In genomic region chr11:3057069-3057963, GRCh38 we compare ENCODE assay signal across 8 cellular contexts. TPM values are rescaled to one million over a fixed set of nuclear protein-coding genes. Genes with fewer than 3 reads are reported as not detected.
DNase-seq lines count a peak whose midpoint lies in the region; TF ChIP-seq lines count a peak whose summit lies in the region.

Gene CARS1, minus strand, starts transcription at chr11:3057423. Its CDS starts 56 bp downstream, at chr11:3057367.

- peaks cover 8% of the 10 kb centered on the region for H3K4me1 ChIP-seq in endodermal cell (ENCODE audit: control insufficient read depth, insufficient read depth, low read length)

- WGBS in endodermal cell (ENCODE audit: insufficient coverage in 1 of 2, insufficient read length in 1 of 2), 2 experiments = 3 to 4% methylated on average over 49 to 68 of the region's 68 CpGs

- H3K36me3 ChIP-seq in endodermal cell (ENCODE audit: control insufficient read depth, insufficient read depth, low read length) = peaks cover 11% of the 10 kb centered on the region

- H3K9ac ChIP-seq in endodermal cell (ENCODE audit: extremely low read depth, low read length, poor library complexity, severe bottlenecking) = peak within 1 kb of the TSS; percentile 93

- H3K4me3 Mint-ChIP-seq in endodermal cell = peak within 1 kb of the TSS; percentile 81

- no peaks in the 10 kb centered on the region for H3K9me3 ChIP-seq in endodermal cell (ENCODE audit: control insufficient read depth, low read length)

- peak within 1 kb of the TSS; percentile 94 for H3K27ac Mint-ChIP-seq in endodermal cell

- H3K36me3 Mint-ChIP-seq in endodermal cell (ENCODE audit: low read depth) = peaks cover 12% of the 10 kb centered on the region

- peak within 1 kb of the TSS; percentile 96 for H3K27ac ChIP-seq in endodermal cell (ENCODE audit: low read depth, low read length)

- DNase-seq in CMK (ENCODE audit: low read depth) (peak; percentile 36), GM20000 (ENCODE audit: low spot score) (peak; percentile 96), HT-29 (ENCODE audit: low spot score) (peak; percentile 96), NOMO-1 treated with dmso at 0.1 percent for 144 hours (lab: John Stamatoyannopoulos, UW; ENCODE audit: unreplicated experiment) (peak; percentile 90), endodermal cell (peak; percentile 99), mesenteric fat pad (ENCODE audit: low spot score) (peak; percentile 98)
- DNase-seq in activated CD8-positive, alpha-beta memory T cell treated with anti-CD3 and anti-CD28 coated beads for 48 hours (ENCODE audit: low read depth in 2 of 3, low spot score in 2 of 3) = peak; percentile 77 to 89 (median 86)
- peak; percentile 86 for DNase-seq in stimulated activated CD8-positive, alpha-beta memory T cell treated with anti-CD3 and anti-CD28 coated beads, Interleukin-15, amount 100 ng/mL, for 24 hours (ENCODE audit: low read depth)

- peaks cover 6% of the 10 kb centered on the region for H3K4me1 Mint-ChIP-seq in endodermal cell

- H3K4me3 ChIP-seq in endodermal cell (ENCODE audit: low read length) = peak within 1 kb of the TSS; percentile 84

- TF ChIP-seq CTCF in GM20000 (IDR thresholded peaks at IDR 0.05; ENCODE audit: extremely low read depth, missing control alignments) (no peak), endodermal cell (conservative IDR thresholded peaks at IDR 0.05) (no peak)

- peaks cover 2% of the 10 kb centered on the region for H3K27me3 Mint-ChIP-seq in endodermal cell (ENCODE audit: insufficient read depth)

- no peaks in the 10 kb centered on the region for H3K9me3 Mint-ChIP-seq in endodermal cell

- H3K27me3 ChIP-seq in endodermal cell (ENCODE audit: control insufficient read depth, insufficient read depth, low read length, poor library complexity, severe bottlenecking) = no peaks in the 10 kb centered on the region

RNA-seq across cellular contexts. Expression of gene CARS1, which starts in this region (rescaled TPM):
- total RNA-seq in HT-29 (2014; rRNA removed; shearing (Covaris generic)) = 47.7 and 55.8 TPM in 2 replicates
- total RNA-seq in endodermal cell (10 to 100 TPM; 48.0 to 52.8 TPM), mesenteric fat pad (69.4 TPM)
- polyA plus RNA-seq in endodermal cell (2013, experiment 1 of 2) = 59.6 TPM
- polyA plus RNA-seq in endodermal cell (2013, experiment 2 of 2) = 35.9 TPM

Comparison
In these comparisons a context has a peak if more than half of its experiments do, and no peak if none do; other contexts are left out.
1. Peak in every context shown above with its lines: DNase-seq, H3K4me3 ChIP-seq and H3K27ac ChIP-seq.
2. DNase-seq: peak in every context shown above with its lines; median percentile 99 in endodermal cell; 98 in mesenteric fat pad; 96 in GM20000; 96 in HT-29; 90 in NOMO-1 treated with dmso at 0.1 percent for 144 hours; 86 in activated CD8-positive, alpha-beta memory T cell treated with anti-CD3 and anti-CD28 coated beads for 48 hours; 86 in stimulated activated CD8-positive, alpha-beta memory T cell treated with anti-CD3 and anti-CD28 coated beads, Interleukin-15, amount 100 ng/mL, for 24 hours; 36 in CMK.